Comparison of ENCODE assay signal across 8 cellular contexts in genomic region chr20:53763707-53764415, GRCh38.
A peak's percentile ranks its signal among the peaks of the same experiment; 100 is the strongest.
DNase-seq lines count a peak whose midpoint lies in the region; ATAC-seq and TF ChIP-seq lines count a peak whose summit lies in the region.

No MANE protein-coding gene starts in this region.

- H3K9ac ChIP-seq in H9 (ENCODE audit: extremely low read depth, insufficient read length, low read length): peak overlapping the region; percentile 5
- H3K9ac ChIP-seq in fibroblast of lung (ENCODE audit: insufficient read depth, low read length): no peak overlapping the region

- H3K27me3 Mint-ChIP-seq in H9 (ENCODE audit: low read depth) (no peaks in the 10 kb centered on the region), osteocyte (ENCODE audit: unreplicated experiment) (no peaks in the 10 kb centered on the region)

- H3K27ac ChIP-seq in H9 (ENCODE audit: insufficient read length, low read depth, low read length) (peak overlapping the region; percentile 90), OCI-LY7 (ENCODE audit: low read depth, low read length, poor library complexity, severe bottlenecking) (no peak overlapping the region), fibroblast of lung (ENCODE audit: insufficient read depth, low read length) (peak overlapping the region; percentile 40)

- H3K27me3 ChIP-seq in H9 (ENCODE audit: insufficient read depth, low read length) (no peaks in the 10 kb centered on the region), fibroblast of lung (ENCODE audit: control insufficient read depth, insufficient read depth, low read length) (no peaks in the 10 kb centered on the region)

- no TSS peak for BruUV-seq in OCI-LY7 (replicated peaks; lab: Mats Ljungman, UMichigan)

- H3K4me3 Mint-ChIP-seq in H9: peak overlapping the region in 1 of 2 experiments; percentile 43; a peak in 3 of 5 replicates
- H3K4me3 Mint-ChIP-seq in osteocyte (ENCODE audit: unreplicated experiment): peak overlapping the region; percentile 49

- H3K27ac Mint-ChIP-seq in H9 (peak overlapping the region; percentile 96 to 99 (median 98)), osteocyte (ENCODE audit: unreplicated experiment) (peak overlapping the region; percentile 83)

- CTCF ChIA-PET in OCI-LY7 (lab: Charles Lee; ENCODE audit: unreplicated experiment): interaction anchor here (0.7 kb wide), 1 partner anchor 15 kb away, joined by 6 read pairs; no protein-coding TSS in a partner anchor

- H3K4me2 ChIP-seq in H9 (ENCODE audit: insufficient read depth, insufficient read length, low read length) (peak overlapping the region; percentile 35), OCI-LY7 (ENCODE audit: low read length) (peak overlapping the region; percentile 10; the same call in 1 of the 2 replicates), fibroblast of lung (ENCODE audit: extremely low read depth, insufficient read depth, low read length) (peak overlapping the region; percentile 65)

- no peak overlapping the region for H3K56ac ChIP-seq in H9 (ENCODE audit: insufficient read length, low read depth, low read length)

- H3K9me2 ChIP-seq in OCI-LY7 (ENCODE audit: insufficient read depth, low read length): no peaks in the 10 kb centered on the region

- H2BK15ac ChIP-seq in H9 (ENCODE audit: low read depth, low read length): no peak overlapping the region

- H3K9me3 Mint-ChIP-seq in H9: no peaks in the 10 kb centered on the region; a peak in 1 of 5 replicates
- no peaks in the 10 kb centered on the region for H3K9me3 Mint-ChIP-seq in osteocyte (ENCODE audit: unreplicated experiment)

- peaks cover 10% of the 10 kb centered on the region for H3K4me1 ChIP-seq in H9 (ENCODE audit: insufficient read depth, low read length)
- peaks cover 5% of the 10 kb centered on the region for H3K4me1 ChIP-seq in OCI-LY7 (ENCODE audit: insufficient read depth, low read length, poor library complexity, severe bottlenecking)
- H3K4me1 ChIP-seq in fibroblast of lung (ENCODE audit: control insufficient read depth, extremely low read depth, insufficient read depth, low read length): peaks cover 5% of the 10 kb centered on the region

- H3K4ac ChIP-seq in H9 (ENCODE audit: low read depth, low read length): no peak overlapping the region

- H3K4me3 ChIP-seq in OCI-LY7 (ENCODE audit: low read depth, low read length, poor library complexity, severe bottlenecking): no peak overlapping the region
- H3K4me3 ChIP-seq in fibroblast of lung (replicated peaks in 1 of 4; ENCODE audit: control extremely low read depth in 1 of 4, insufficient read depth in 1 of 4, low read depth in 3 of 4, low read length in 4 of 4): peak overlapping the region in 1 of 4 experiments; percentile 5

- H2AFZ ChIP-seq in H9 (ENCODE audit: low read length) (no peak overlapping the region), OCI-LY7 (ENCODE audit: low read length) (0 out of 2 replicates have a peak overlapping the region, but pooled peaks have one; percentile 0), fibroblast of lung (ENCODE audit: low read length) (peak overlapping the region; percentile 66)

- H3K9me3 ChIP-seq in H9 (ENCODE audit: control insufficient read depth, low read depth, low read length) (no peaks in the 10 kb centered on the region), OCI-LY7 (ENCODE audit: low read length) (no peaks in the 10 kb centered on the region), fibroblast of lung (ENCODE audit: control insufficient read depth, insufficient read depth, low read depth, low read length) (no peaks in the 10 kb centered on the region)

- no peaks in the 10 kb centered on the region; a peak in 1 of 7 replicates for H3K36me3 Mint-ChIP-seq in H9 (ENCODE audit: insufficient read depth in 1 of 3, low read depth in 3 of 3)
- H3K36me3 Mint-ChIP-seq in osteocyte (ENCODE audit: unreplicated experiment): no peaks in the 10 kb centered on the region

- H2BK120ac ChIP-seq in H9 (ENCODE audit: low read depth, low read length, poor library complexity, severe bottlenecking): peak overlapping the region; percentile 8

- H3K4me1 Mint-ChIP-seq in H9 (peaks cover 37 to 38% of the 10 kb centered on the region in 2 experiments), osteocyte (ENCODE audit: unreplicated experiment) (peaks cover 30% of the 10 kb centered on the region)

- H3K79me1 ChIP-seq in H9 (ENCODE audit: insufficient read depth, low read depth, low read length, poor library complexity, severe bottlenecking): no peaks in the 10 kb centered on the region

- H2AK5ac ChIP-seq in H9 (ENCODE audit: insufficient read length, low read length): peak overlapping the region; percentile 36

- ATAC-seq in GM19328 (IDR thresholded peaks at IDR 0.05; ENCODE audit: unreplicated experiment) (no peak), GM21360 (IDR thresholded peaks at IDR 0.05; ENCODE audit: unreplicated experiment) (no peak)

- H3K23ac ChIP-seq in H9 (ENCODE audit: insufficient read length, low read depth, low read length): no peak overlapping the region

- H2BK20ac ChIP-seq in H9 (ENCODE audit: low read depth, low read length, poor library complexity, severe bottlenecking): peak overlapping the region; percentile 46

- H4K5ac ChIP-seq in H9 (ENCODE audit: insufficient read length, low read depth, low read length): no peak overlapping the region

- TF ChIP-seq CTCF in H9 (conservative IDR thresholded peaks at IDR 0.05) (no peak), OCI-LY7 (conservative IDR thresholded peaks at IDR 0.05; ENCODE audit: low read length) (no peak), fibroblast of lung (conservative IDR thresholded peaks at IDR 0.05 in 1 of 2, IDR thresholded peaks at IDR 0.05 in 1 of 2; ENCODE audit: low read depth in 1 of 2, low read length in 2 of 2) (no peak), osteocyte (IDR thresholded peaks at IDR 0.05) (no peak), GM20000 (IDR thresholded peaks at IDR 0.05; ENCODE audit: extremely low read depth, missing control alignments) (no peak)

- H3T11ph ChIP-seq in H9 (ENCODE audit: low read length): peak overlapping the region; percentile 86

- DNase-seq in H9 (peak; percentile 71), OCI-LY7 (ENCODE audit: low spot score) (no peak), fibroblast of lung (ENCODE audit: low read depth in 2 of 2) (peak; percentile 52 to 80), osteocyte (ENCODE audit: extremely low spot score, unreplicated experiment) (no peak), GM20000 (ENCODE audit: low spot score) (no peak), T-helper 1 cell (no peak)

- H4K20me1 ChIP-seq in H9 (ENCODE audit: control insufficient read depth, insufficient read depth, insufficient read length): no peaks in the 10 kb centered on the region
- no peaks in the 10 kb centered on the region for H4K20me1 ChIP-seq in OCI-LY7 (ENCODE audit: insufficient read depth, low read length)
- H4K20me1 ChIP-seq in fibroblast of lung (ENCODE audit: control insufficient read depth, extremely low read depth, insufficient read depth, low read length): no peaks in the 10 kb centered on the region

- H3K23me2 ChIP-seq in H9 (ENCODE audit: insufficient read length, low read depth, low read length, poor library complexity, severe bottlenecking): no peaks in the 10 kb centered on the region

- H2BK5ac ChIP-seq in H9 (ENCODE audit: insufficient read length, low read length): peak overlapping the region; percentile 5

- no peaks in the 10 kb centered on the region for H3K79me2 ChIP-seq in H9 (ENCODE audit: insufficient read depth, low read length)
- no peaks in the 10 kb centered on the region for H3K79me2 ChIP-seq in OCI-LY7 (ENCODE audit: insufficient read depth, low read depth, low read length)
- H3K79me2 ChIP-seq in fibroblast of lung (ENCODE audit: control insufficient read depth, insufficient read depth, low read length): no peaks in the 10 kb centered on the region

- peak overlapping the region; percentile 18 for H2BK12ac ChIP-seq in H9 (ENCODE audit: insufficient read length, low read depth, low read length)

- no peak overlapping the region for H4K91ac ChIP-seq in H9 (ENCODE audit: insufficient read length, low read depth, low read length)

- POLR2A ChIA-PET in OCI-LY7 (lab: Charles Lee): interaction anchor here (0.6 to 1.9 kb wide), 5 partner anchors 9 to 206 kb away, joined by 3 to 7 read pairs (median 3); no protein-coding TSS in a partner anchor

- no CpG with 5 or more reads among the region's 12 CpGs for whole genome bisulfite sequencing in H9 (ENCODE audit: extremely low coverage, insufficient read length, low lambda C conversion rate)

- intact Hi-C loops in OCI-LY7 (cut with micrococcal nuclease; ENCODE audit: unreplicated experiment): no loop called here

- H4K8ac ChIP-seq in H9 (replicated peaks; ENCODE audit: insufficient read length, low read depth, low read length): no peak overlapping the region

- H3K18ac ChIP-seq in H9 (ENCODE audit: insufficient read length, low read depth, low read length): peak overlapping the region; percentile 47

- H3K14ac ChIP-seq in H9 (ENCODE audit: insufficient read depth, low read length): peak overlapping the region; percentile 26; the same call in 1 of the 2 replicates

- H3K36me3 ChIP-seq in OCI-LY7 (ENCODE audit: insufficient read depth, low read length): no peaks in the 10 kb centered on the region
- no peaks in the 10 kb centered on the region for H3K36me3 ChIP-seq in fibroblast of lung (ENCODE audit: control insufficient read depth, insufficient read depth, low read length)

Comparison
In these comparisons a context has a peak if more than half of its experiments do, and no peak if none do; other contexts are left out.
1. DNase-seq: peak in H9 (single experiment) and fibroblast of lung (2 of 2); none in OCI-LY7 (single experiment), osteocyte (single experiment), GM20000 (single experiment) and T-helper 1 cell (0 of 5).
2. H3K4me2 ChIP-seq: peak in every context shown above with its lines; median percentile 65 in fibroblast of lung; 35 in H9; 10 in OCI-LY7.